In genomic region chr14:52148371-52148770, GRCh38 we compare ENCODE assay signal across 4 cellular contexts.
"Had no signal": no experiment of that assay in that cellular context is flagged by ENCODE, and none has a peak within 500 bp of the region (broad histone marks: within the 10 kb centered on the region; RNA-seq: fewer than 3 reads in every experiment).

No MANE protein-coding gene starts in this region.

- H3K4me3 Mint-ChIP-seq: GM23338, H9 had no signal

- H3K4me3 ChIP-seq: GM23338 had no signal

- DNase-seq: H9, HCEC 1CT, IMR-90 had no signal

- H3K4me1 Mint-ChIP-seq: GM23338, H9 had no signal

- H3K27ac Mint-ChIP-seq: GM23338, H9 had no signal

- ATAC-seq: GM23338 had no signal
